In genomic region chr9:15240927-15241326, GRCh38 we compare ENCODE assay signal across 29 cellular contexts.
DNase-seq lines count a peak whose midpoint lies in the region; ATAC-seq and TF ChIP-seq lines count a peak whose summit lies in the region.
"Had no signal": no experiment of that assay in that cellular context is flagged by ENCODE, and none has a peak within 500 bp of the region (broad histone marks: within the 10 kb centered on the region; RNA-seq: fewer than 3 reads in every experiment).

No MANE protein-coding gene starts in this region.

- ATAC-seq in GM21367 (IDR thresholded peaks at IDR 0.05; ENCODE audit: unreplicated experiment) (no peak), HG02938 (IDR thresholded peaks at IDR 0.05; ENCODE audit: unreplicated experiment) (no peak)
- ATAC-seq: activated CD8-positive, alpha-beta T cell treated with anti-CD3 and anti-CD28 coated beads for 36 hours; Panc1; stimulated activated naive B cell treated with anti-CD40 and anti-IgM and Interleukin-4, amounts not matched to agents 10 μg/mL and 1 μg/mL and 100 μg/mL, for 72 hours; upper lobe of right lung had no signal

- no peak overlapping the region for H3K4me3 Mint-ChIP-seq in activated naive CD4-positive, alpha-beta T cell treated with anti-CD3 and anti-CD28 coated beads, Interleukin-2, amount 50 U/mL, for 24 hours
- no peak overlapping the region for H3K4me3 Mint-ChIP-seq in mesothelial cell of epicardium
- H3K4me3 Mint-ChIP-seq: activated CD8-positive, alpha-beta T cell treated with anti-CD3 and anti-CD28 coated beads for 36 hours; activated naive CD4-positive, alpha-beta T cell treated with anti-CD3 and anti-CD28 coated beads for 36 hours; activated T-helper 1 cell treated with anti-CD3 and anti-CD28 coated beads, Interleukin-12 subunit alpha, Interleukin-12 subunit beta, Interleukin-2, Interleukin-4 antibody, amounts not matched to agents 30 ng/mL and 10 ng/mL and 1 ng/mL, durations not matched to agents 14 hours and 24 hours and 36 hours; HFFc6; immature natural killer cell; neural crest cell; stimulated activated naive B cell treated with anti-CD40 and anti-IgM and Interleukin-4, amounts not matched to agents 10 μg/mL and 1 μg/mL and 100 μg/mL, for 72 hours had no signal

- H3K9me3 Mint-ChIP-seq in activated naive CD4-positive, alpha-beta T cell treated with anti-CD3 and anti-CD28 coated beads, Interleukin-2, amount 50 U/mL, for 24 hours = peaks cover 26% of the 10 kb centered on the region
- H3K9me3 Mint-ChIP-seq in mesothelial cell of epicardium = peaks cover 35% of the 10 kb centered on the region

- TF ChIP-seq CTCF in mesothelial cell of epicardium (IDR thresholded peaks at IDR 0.05; ENCODE audit: unreplicated experiment) = no peak

- DNase-seq in activated naive CD4-positive, alpha-beta T cell treated with anti-CD3 and anti-CD28 coated beads, Interleukin-2, amount 50 U/mL, for 16 hours = no peak
- DNase-seq in NCI-H510A treated with DMSO at 0.1 percent for 48 hours (lab: John Stamatoyannopoulos, UW) (peak; percentile 56), cerebellar cortex (ENCODE audit: low spot score) (peak; percentile 37), mesothelial cell of epicardium (ENCODE audit: low spot score in 2 of 2, unreplicated experiment in 2 of 2) (no peak), GDM1 (lab: John Stamatoyannopoulos, UW) (no peak)
- DNase-seq: activated CD4-positive, CD25-positive, alpha-beta regulatory T cell treated with anti-CD3 and anti-CD28 coated beads, Interleukin-2, amount 50 U/mL, for 72 hours; activated CD8-positive, alpha-beta memory T cell treated with anti-CD3 and anti-CD28 coated beads, Interleukin-2, amount 50 U/mL, for 48 hours; activated CD8-positive, alpha-beta T cell treated with anti-CD3 and anti-CD28 coated beads for 36 hours; activated naive CD4-positive, alpha-beta T cell treated with anti-CD3 and anti-CD28 coated beads for 36 hours; amygdala; CD4-positive, alpha-beta memory T cell; effector CD4-positive, alpha-beta T cell; HFFc6; immature natural killer cell; left cardiac atrium; NCI-H1048; NCI-H2107; NCI-H524; retina; Right ventricle myocardium superior; stimulated activated naive B cell treated with anti-CD40 and anti-IgM and Interleukin-4, amounts not matched to agents 10 μg/mL and 1 μg/mL and 100 μg/mL, for 72 hours; substantia nigra; upper lobe of right lung had no signal

- peaks cover 62% of the 10 kb centered on the region for H3K4me1 Mint-ChIP-seq in activated naive CD4-positive, alpha-beta T cell treated with anti-CD3 and anti-CD28 coated beads, Interleukin-2, amount 50 U/mL, for 24 hours
- peaks cover 3% of the 10 kb centered on the region for H3K4me1 Mint-ChIP-seq in mesothelial cell of epicardium

- peak overlapping the region; percentile 17 for H3K27ac Mint-ChIP-seq in activated naive CD4-positive, alpha-beta T cell treated with anti-CD3 and anti-CD28 coated beads, Interleukin-2, amount 50 U/mL, for 24 hours
- no peak overlapping the region for H3K27ac Mint-ChIP-seq in mesothelial cell of epicardium
- H3K27ac Mint-ChIP-seq: activated CD8-positive, alpha-beta T cell treated with anti-CD3 and anti-CD28 coated beads for 36 hours; activated naive CD4-positive, alpha-beta T cell treated with anti-CD3 and anti-CD28 coated beads for 36 hours; activated T-helper 1 cell treated with anti-CD3 and anti-CD28 coated beads, Interleukin-12 subunit alpha, Interleukin-12 subunit beta, Interleukin-2, Interleukin-4 antibody, amounts not matched to agents 30 ng/mL and 10 ng/mL and 1 ng/mL, durations not matched to agents 14 hours and 24 hours and 36 hours; HFFc6; stimulated activated naive B cell treated with anti-CD40 and anti-IgM and Interleukin-4, amounts not matched to agents 10 μg/mL and 1 μg/mL and 100 μg/mL, for 72 hours had no signal

- peaks cover 47% of the 10 kb centered on the region for H3K36me3 Mint-ChIP-seq in activated naive CD4-positive, alpha-beta T cell treated with anti-CD3 and anti-CD28 coated beads, Interleukin-2, amount 50 U/mL, for 24 hours
- H3K36me3 Mint-ChIP-seq in mesothelial cell of epicardium = peaks cover 18% of the 10 kb centered on the region

- H3K27me3 Mint-ChIP-seq in activated naive CD4-positive, alpha-beta T cell treated with anti-CD3 and anti-CD28 coated beads, Interleukin-2, amount 50 U/mL, for 24 hours = no peaks in the 10 kb centered on the region
- H3K27me3 Mint-ChIP-seq in mesothelial cell of epicardium (ENCODE audit: low read depth) = no peaks in the 10 kb centered on the region
- H3K27me3 Mint-ChIP-seq: activated CD8-positive, alpha-beta T cell treated with anti-CD3 and anti-CD28 coated beads for 36 hours; CD4-positive, alpha-beta memory T cell had no signal

Comparison
In these comparisons a context has a peak if more than half of its experiments do, and no peak if none do; other contexts are left out.
1. DNase-seq: peak in NCI-H510A treated with DMSO at 0.1 percent for 48 hours (single experiment) and cerebellar cortex (single experiment); none in activated naive CD4-positive, alpha-beta T cell treated with anti-CD3 and anti-CD28 coated beads, Interleukin-2, amount 50 U/mL, for 16 hours (single experiment), mesothelial cell of epicardium (0 of 2) and GDM1 (single experiment).